Comparison of ENCODE assay signal across 1 cellular context in genomic region chr17:75152971-75153853, GRCh38.
TF ChIP-seq lines count a peak whose summit lies in the region.

No MANE protein-coding gene starts in this region.

TF ChIP-seq in K562, 482 proteins besides CTCF, POLR2A, EP300 and RAD21 (continued from another document):
- no peak for TF ChIP-seq E2F6 (IDR thresholded peaks at IDR 0.05; ENCODE audit: borderline replicate concordance in 1 of 2, extremely low read depth in 1 of 2, insufficient read depth in 1 of 2, insufficient read length in 1 of 2, low read depth in 1 of 2, low read length in 1 of 2, poor library complexity in 1 of 2, severe bottlenecking in 1 of 2)
- TF ChIP-seq HSF4 (CRISPR knock-in tag; IDR thresholded peaks at IDR 0.05; ENCODE audit: borderline replicate concordance), result no peak
- TF ChIP-seq ILK (tag; IDR thresholded peaks at IDR 0.05; ENCODE audit: borderline replicate concordance, low read depth), result no peak
- TF ChIP-seq CTCFL (IDR thresholded peaks at IDR 0.05; ENCODE audit: borderline replicate concordance, insufficient read depth, low read depth, low read length, poor library complexity, severe bottlenecking), result no peak
- no peak for TF ChIP-seq MTA1 (IDR thresholded peaks at IDR 0.05; ENCODE audit: borderline replicate concordance)
- no peak for TF ChIP-seq ZNF175 (CRISPR knock-in tag; IDR thresholded peaks at IDR 0.05; ENCODE audit: low read depth)
- TF ChIP-seq ZFP36 (IDR thresholded peaks at IDR 0.05; ENCODE audit: low read depth, low read length, partially characterized antibody), result no peak
- 0 out of 2 replicates have a peak, but pooled peaks have one; percentile 11 for TF ChIP-seq ZNF263 (CRISPR knock-in tag; IDR thresholded peaks at IDR 0.05; ENCODE audit: borderline replicate concordance)
- no peak for TF ChIP-seq KDM1A (IDR thresholded peaks at IDR 0.05)
- no peak for TF ChIP-seq FOXP1 (CRISPR knock-in tag; IDR thresholded peaks at IDR 0.05)
- TF ChIP-seq PTRF (tag; IDR thresholded peaks at IDR 0.05), result 0 out of 2 replicates have a peak, but pooled peaks have one; percentile 50
- TF ChIP-seq POLR2B (IDR thresholded peaks at IDR 0.05; ENCODE audit: low read depth, partially characterized antibody), result peak; percentile 16
- TF ChIP-seq ZNF124 (CRISPR knock-in tag; IDR thresholded peaks at IDR 0.05), result no peak
- TF ChIP-seq ZC3H4 (CRISPR knock-in tag; IDR thresholded peaks at IDR 0.05; ENCODE audit: borderline replicate concordance), result peak; percentile 21; the same call in 1 of the 2 replicates
- peak; percentile 38; the same call in 1 of the 2 replicates for TF ChIP-seq KAT8 (IDR thresholded peaks at IDR 0.05; ENCODE audit: low read depth)
- TF ChIP-seq ZNF184 (CRISPR knock-in tag; IDR thresholded peaks at IDR 0.05), result no peak
- TF ChIP-seq AFF4 (CRISPR knock-in tag; IDR thresholded peaks at IDR 0.05), result peak; percentile 56
- 0 out of 2 replicates have a peak, but pooled peaks have one; percentile 42 for TF ChIP-seq SOX6 (IDR thresholded peaks at IDR 0.05)
- peak; percentile 55; the same call in 1 of the 2 replicates for TF ChIP-seq ZNF311 (CRISPR knock-in tag; IDR thresholded peaks at IDR 0.05)
- TF ChIP-seq ZBTB17 (CRISPR knock-in tag; IDR thresholded peaks at IDR 0.05), result peak; percentile 39; the same call in 1 of the 2 replicates
- TF ChIP-seq NR3C1 (CRISPR knock-in tag; IDR thresholded peaks at IDR 0.05), result no peak
- TF ChIP-seq TOE1 (IDR thresholded peaks at IDR 0.05; ENCODE audit: borderline replicate concordance), result no peak
- TF ChIP-seq TOE1 (CRISPR knock-in tag; IDR thresholded peaks at IDR 0.05; ENCODE audit: borderline replicate concordance, low read depth), result 0 out of 2 replicates have a peak, but pooled peaks have one; percentile 16
- peak; percentile 45; the same call in 1 of the 2 replicates for TF ChIP-seq CTBP1 (IDR thresholded peaks at IDR 0.05; ENCODE audit: borderline replicate concordance)
- TF ChIP-seq STAT6 (CRISPR knock-in tag; IDR thresholded peaks at IDR 0.05), result no peak
- TF ChIP-seq YY1 (IDR thresholded peaks at IDR 0.05; ENCODE audit: borderline replicate concordance in 1 of 3, control insufficient read depth in 1 of 3, extremely low read depth in 1 of 3, insufficient read depth in 3 of 3, insufficient read length in 1 of 3, insufficient replicate concordance in 2 of 3, low read depth in 1 of 3, low read length in 2 of 3), result peak in 2 of 3 experiments; percentile 45 to 89
- TF ChIP-seq ZNF766 (CRISPR knock-in tag; conservative IDR thresholded peaks at IDR 0.05), result peak; percentile 67; the same call in 1 of the 2 replicates
- TF ChIP-seq ZBTB7A (IDR thresholded peaks at IDR 0.05; ENCODE audit: borderline replicate concordance, control insufficient read depth, low read depth, low read length), result 0 out of 2 replicates have a peak, but pooled peaks have one; percentile 16
- no peak for TF ChIP-seq ELK3 (CRISPR knock-in tag; IDR thresholded peaks at IDR 0.05)
- TF ChIP-seq ZNF79 (CRISPR knock-in tag; IDR thresholded peaks at IDR 0.05; ENCODE audit: low read depth), result no peak
- TF ChIP-seq CLOCK (CRISPR knock-in tag; IDR thresholded peaks at IDR 0.05; ENCODE audit: borderline replicate concordance), result no peak
- peak in 1 of 2 experiments; percentile 70; a peak in 2 of 4 replicates for TF ChIP-seq UBTF (IDR thresholded peaks at IDR 0.05; ENCODE audit: borderline replicate concordance in 1 of 2, low read depth in 2 of 2, low read length in 2 of 2)
- TF ChIP-seq ZNF707 (CRISPR knock-in tag; conservative IDR thresholded peaks at IDR 0.05), result no peak
- peak; percentile 19 for TF ChIP-seq TAF1 (IDR thresholded peaks at IDR 0.05; ENCODE audit: control insufficient read depth, extremely low read depth, insufficient read depth, low read length, severe bottlenecking)
